1 cellular context compared by ENCODE assay signal in the genomic region with DNA sequence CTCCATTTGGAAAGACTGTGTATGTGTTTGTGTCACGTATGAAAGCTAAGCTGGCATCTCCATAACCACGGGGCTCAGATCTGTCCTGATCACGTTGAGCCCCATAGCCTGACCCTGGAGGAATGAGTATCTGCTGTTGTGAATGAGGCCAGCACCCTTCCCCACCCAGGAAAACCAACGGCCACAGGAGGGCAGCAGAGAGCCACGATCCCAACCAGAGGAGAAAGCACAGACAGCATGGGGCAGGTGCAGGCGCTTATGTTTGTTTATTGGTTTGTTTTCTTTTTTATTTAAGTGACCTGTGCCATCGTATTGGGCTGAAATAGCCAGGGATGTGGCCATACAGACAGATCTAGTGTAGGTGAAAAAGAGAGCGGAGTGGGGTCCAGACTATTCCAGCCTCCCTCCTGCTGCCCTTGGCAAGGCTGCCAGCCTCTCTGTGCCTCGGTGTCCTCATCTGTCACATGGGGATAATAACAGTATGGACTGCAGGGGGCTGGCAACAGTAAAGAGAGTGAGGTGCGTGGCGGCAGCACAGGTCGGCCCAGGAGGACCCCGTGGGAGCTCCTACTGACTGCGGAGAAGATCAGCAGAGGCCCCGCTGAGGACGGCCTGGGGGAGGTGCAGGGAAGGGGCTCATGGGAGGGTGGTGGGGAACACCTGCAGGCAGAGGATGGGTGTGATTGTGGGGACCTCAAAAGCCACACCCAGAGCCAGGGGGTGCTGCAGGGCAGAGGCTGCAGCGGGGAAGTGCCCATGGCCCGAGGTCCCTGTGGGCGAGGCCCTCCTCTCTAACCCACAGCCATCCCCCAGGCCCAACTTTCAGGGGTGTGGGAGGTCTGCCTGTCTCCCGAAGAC.
TF ChIP-seq lines count a peak whose summit lies in the region.

No MANE protein-coding gene starts in this region.

TF ChIP-seq in endothelial cell of umbilical vein, 7 proteins besides CTCF, POLR2A, EP300 and RAD21:
- TF ChIP-seq, protein P1, sequence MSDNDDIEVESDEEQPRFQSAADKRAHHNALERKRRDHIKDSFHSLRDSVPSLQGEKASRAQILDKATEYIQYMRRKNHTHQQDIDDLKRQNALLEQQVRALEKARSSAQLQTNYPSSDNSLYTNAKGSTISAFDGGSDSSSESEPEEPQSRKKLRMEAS (IDR thresholded peaks at IDR 0.05; ENCODE audit: insufficient read depth, insufficient read length): no peak
- TF ChIP-seq POLR2AphosphoS5 (IDR thresholded peaks at IDR 0.05; ENCODE audit: insufficient read depth, low read depth, low read length): no peak
- no peak for TF ChIP-seq JUN (IDR thresholded peaks at IDR 0.05; ENCODE audit: borderline replicate concordance, insufficient read depth, insufficient read length, low read depth)
- TF ChIP-seq GATA2 (IDR thresholded peaks at IDR 0.05; ENCODE audit: insufficient read depth, insufficient read length, low read depth, low read length): no peak
- no peak for TF ChIP-seq EZH2 (IDR thresholded peaks at IDR 0.05; ENCODE audit: borderline replicate concordance, low read depth, low read length, severe bottlenecking)
- no peak for TF ChIP-seq MYC (IDR thresholded peaks at IDR 0.05; ENCODE audit: low read depth, low read length)
- TF ChIP-seq FOS (IDR thresholded peaks at IDR 0.05; ENCODE audit: borderline replicate concordance, insufficient read depth, low read length): no peak
